Comparison of ENCODE assay signal across 1 cellular context in genomic region chr6:5260661-5261544, GRCh38.
TF ChIP-seq lines count a peak whose summit lies in the region.

TSS of gene FARS2 (plus strand) at chr6:5261513.
TSS of gene LYRM4 (minus strand) at chr6:5260950. CDS start at chr6:5260733, 217 bp downstream.

TF ChIP-seq in GM23338, 12 proteins besides CTCF, POLR2A, EP300 and RAD21:
- TF ChIP-seq ZNF331 (CRISPR knock-in tag; IDR thresholded peaks at IDR 0.05; ENCODE audit: low read depth) (no peak), NANOG (IDR thresholded peaks at IDR 0.05; ENCODE audit: borderline replicate concordance) (no peak), JUNB (IDR thresholded peaks at IDR 0.05; ENCODE audit: unreplicated experiment) (no peak), EZH2phosphoT487 (IDR thresholded peaks at IDR 0.05; ENCODE audit: unreplicated experiment) (no peak), STAT1 (IDR thresholded peaks at IDR 0.05; ENCODE audit: unreplicated experiment) (no peak), ZNF462 (CRISPR knock-in tag; IDR thresholded peaks at IDR 0.05) (no peak), REST (IDR thresholded peaks at IDR 0.05; ENCODE audit: unreplicated experiment) (no peak), CREB1 (CRISPR knock-in tag; IDR thresholded peaks at IDR 0.05; ENCODE audit: low read depth) (peak; percentile 31; the same call in 1 of the 2 replicates), POLR2AphosphoS5 (IDR thresholded peaks at IDR 0.05; ENCODE audit: low read depth) (peak; percentile 53; the same call in 1 of the 2 replicates), EZH2 (IDR thresholded peaks at IDR 0.05; ENCODE audit: low read depth, unreplicated experiment) (no peak), ETS1 (IDR thresholded peaks at IDR 0.05) (peak; percentile 67; the same call in 1 of the 2 replicates), ZNF114 (CRISPR knock-in tag; IDR thresholded peaks at IDR 0.05) (no peak)
